In genomic region chr10:77834540-77834939, GRCh38 we compare ENCODE assay signal across 21 cellular contexts.
A peak's percentile ranks its signal among the peaks of the same experiment; 100 is the strongest.
DNase-seq lines count a peak whose midpoint lies in the region; ATAC-seq and TF ChIP-seq lines count a peak whose summit lies in the region.
"Had no signal": no experiment of that assay in that cellular context is flagged by ENCODE, and none has a peak within 500 bp of the region (broad histone marks: within the 10 kb centered on the region; RNA-seq: fewer than 3 reads in every experiment).

No MANE protein-coding gene starts in this region.

- H3K9me3 Mint-ChIP-seq in stimulated activated naive CD8-positive, alpha-beta T cell treated with anti-CD3 and anti-CD28 coated beads, Interleukin-15, amount 100 ng/mL, for 72 hours, result no peaks in the 10 kb centered on the region
- H3K9me3 Mint-ChIP-seq in activated CD8-positive, alpha-beta T cell treated with anti-CD3 and anti-CD28 coated beads for 36 hours, result no peaks in the 10 kb centered on the region
- H3K9me3 Mint-ChIP-seq in immature natural killer cell, result no peaks in the 10 kb centered on the region

- H3K27ac Mint-ChIP-seq in stimulated activated naive CD8-positive, alpha-beta T cell treated with anti-CD3 and anti-CD28 coated beads, Interleukin-15, amount 100 ng/mL, for 72 hours, result peak overlapping the region; percentile 2 to 68
- peak overlapping the region; percentile 31 for H3K27ac Mint-ChIP-seq in activated CD8-positive, alpha-beta T cell treated with anti-CD3 and anti-CD28 coated beads for 36 hours
- peak overlapping the region; percentile 74 to 98 (median 96) for H3K27ac Mint-ChIP-seq in immature natural killer cell

- TF ChIP-seq CTCF in activated CD8-positive, alpha-beta T cell treated with anti-CD3 and anti-CD28 coated beads for 36 hours (IDR thresholded peaks at IDR 0.05), result no peak

- ATAC-seq in stimulated activated naive CD8-positive, alpha-beta T cell treated with anti-CD3 and anti-CD28 coated beads, Interleukin-15, amount 100 ng/mL, for 72 hours, result no peak
- ATAC-seq in stimulated activated naive CD8-positive, alpha-beta T cell treated with anti-CD3 and anti-CD28 coated beads, Interleukin-15, Interleukin-2, amounts not matched to agents 100 U/mL and 50 U/mL, for 24 hours, result no peak
- no peak for ATAC-seq in activated CD8-positive, alpha-beta T cell treated with anti-CD3 and anti-CD28 coated beads for 36 hours
- ATAC-seq in left colon, result no peak
- ATAC-seq in HG02981 (IDR thresholded peaks at IDR 0.05; ENCODE audit: unreplicated experiment), result no peak
- ATAC-seq: gastrocnemius medialis had no signal

- CTCF ChIA-PET in activated CD8-positive, alpha-beta T cell treated with anti-CD3 and anti-CD28 coated beads for 36 hours (lab: Charles Lee), result no interaction called here

- no peak overlapping the region for H3K4me3 Mint-ChIP-seq in stimulated activated naive CD8-positive, alpha-beta T cell treated with anti-CD3 and anti-CD28 coated beads, Interleukin-15, amount 100 ng/mL, for 72 hours
- H3K4me3 Mint-ChIP-seq in activated CD8-positive, alpha-beta T cell treated with anti-CD3 and anti-CD28 coated beads for 36 hours, result no peak overlapping the region
- no peak overlapping the region for H3K4me3 Mint-ChIP-seq in immature natural killer cell

- no peak overlapping the region for H3K27ac ChIP-seq in substantia nigra (ENCODE audit: low read depth, low read length, poor library complexity, severe bottlenecking)
- H3K27ac ChIP-seq: GM23248, sigmoid colon, tibial nerve, WERI-Rb-1 had no signal

- POLR2A ChIA-PET in activated CD8-positive, alpha-beta T cell treated with anti-CD3 and anti-CD28 coated beads for 36 hours (lab: Charles Lee), result no interaction called here

- H3K27me3 Mint-ChIP-seq in stimulated activated naive CD8-positive, alpha-beta T cell treated with anti-CD3 and anti-CD28 coated beads, Interleukin-15, amount 100 ng/mL, for 72 hours, result no peaks in the 10 kb centered on the region
- H3K27me3 Mint-ChIP-seq in activated CD8-positive, alpha-beta T cell treated with anti-CD3 and anti-CD28 coated beads for 36 hours, result no peaks in the 10 kb centered on the region
- H3K27me3 Mint-ChIP-seq in immature natural killer cell (ENCODE audit: low read depth in 3 of 3), result peaks cover 0 to 3% (median 3%) of the 10 kb centered on the region in 3 donors

- no peak for DNase-seq in stimulated activated naive CD8-positive, alpha-beta T cell treated with anti-CD3 and anti-CD28 coated beads, Interleukin-15, amount 100 ng/mL, for 72 hours
- no peak for DNase-seq in stimulated activated naive CD8-positive, alpha-beta T cell treated with anti-CD3 and anti-CD28 coated beads, Interleukin-15, Interleukin-2, amounts not matched to agents 100 U/mL and 50 U/mL, for 24 hours
- no peak for DNase-seq in activated CD8-positive, alpha-beta T cell treated with anti-CD3 and anti-CD28 coated beads for 36 hours
- DNase-seq in immature natural killer cell, result no peak
- DNase-seq in left colon, result no peak
- no peak for DNase-seq in NCI-H82 treated with DMSO at 0.1 percent for 48 hours (lab: John Stamatoyannopoulos, UW; ENCODE audit: unreplicated experiment)
- no peak for DNase-seq in substantia nigra (lab: John Stamatoyannopoulos, UW)
- DNase-seq: activated effector memory CD4-positive, alpha-beta T cell treated with Interleukin-2 at 50 U/mL for 16 hours; DMS79 treated with DMSO at 0.1 percent for 48 hours; gastrocnemius medialis; GM23248; IMR-90; kidney glomerular epithelial cell; MM.1S; NCI-H1436 treated with DMSO at 0.1 percent for 48 hours; NCI-H510A treated with DMSO at 0.1 percent for 48 hours; SIG-M5; sigmoid colon; WERI-Rb-1 had no signal

- intact Hi-C loops in activated CD8-positive, alpha-beta T cell treated with anti-CD3 and anti-CD28 coated beads for 36 hours (cut with micrococcal nuclease), result no loop called here
- intact Hi-C loops in left colon (cut with DNase I, micrococcal nuclease), result no loop called here

- H3K4me1 Mint-ChIP-seq in stimulated activated naive CD8-positive, alpha-beta T cell treated with anti-CD3 and anti-CD28 coated beads, Interleukin-15, amount 100 ng/mL, for 72 hours, result peaks cover 20% of the 10 kb centered on the region
- H3K4me1 Mint-ChIP-seq in activated CD8-positive, alpha-beta T cell treated with anti-CD3 and anti-CD28 coated beads for 36 hours (ENCODE audit: low read depth), result peaks cover 8% of the 10 kb centered on the region
- H3K4me1 Mint-ChIP-seq in immature natural killer cell, result peaks cover 31 to 36% of the 10 kb centered on the region in 2 donors

- no peaks in the 10 kb centered on the region for H3K36me3 Mint-ChIP-seq in activated CD8-positive, alpha-beta T cell treated with anti-CD3 and anti-CD28 coated beads for 36 hours (ENCODE audit: low read depth)
- H3K36me3 Mint-ChIP-seq in immature natural killer cell, result peaks cover 6 to 39% (median 17%) of the 10 kb centered on the region in 3 donors

Comparison
In these comparisons a context has a peak if more than half of its experiments do, and no peak if none do; other contexts are left out.
1. H3K27ac Mint-ChIP-seq: peak in every context shown above with its lines; median percentile 96 in immature natural killer cell; 35 in stimulated activated naive CD8-positive, alpha-beta T cell treated with anti-CD3 and anti-CD28 coated beads, Interleukin-15, amount 100 ng/mL, for 72 hours; 31 in activated CD8-positive, alpha-beta T cell treated with anti-CD3 and anti-CD28 coated beads for 36 hours.